Comparison of ENCODE assay signal across 13 cellular contexts in the genomic region with DNA sequence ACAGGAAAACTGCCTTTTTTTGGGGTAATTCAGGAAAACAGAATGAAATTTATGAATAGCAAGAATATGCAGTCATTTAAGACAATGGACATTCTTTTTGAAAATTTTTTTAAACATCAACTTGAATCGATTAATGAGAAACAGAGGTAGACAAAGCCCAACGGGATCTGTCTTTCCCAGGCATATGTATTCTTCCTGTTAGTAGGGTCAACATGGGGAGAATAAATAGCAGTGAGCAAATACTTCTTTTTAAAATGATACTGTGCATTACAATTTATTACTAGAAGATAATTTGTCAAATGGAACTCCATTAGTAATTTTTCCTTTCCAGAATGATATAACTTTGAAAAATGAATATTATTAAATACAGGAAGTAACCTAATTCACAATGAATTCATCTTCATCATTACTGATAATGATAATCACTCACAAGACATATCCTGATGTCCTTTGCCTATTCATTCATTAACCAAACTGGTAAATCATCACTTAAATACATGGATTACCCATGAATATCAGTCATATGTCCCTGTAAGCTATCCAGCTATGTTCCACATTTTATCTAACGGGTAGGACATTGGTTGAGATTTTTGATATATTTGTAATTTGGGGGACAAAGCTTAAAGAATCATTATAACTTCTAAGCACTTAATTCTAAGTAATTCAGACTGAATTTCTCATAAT.
"Had no signal": no experiment of that assay in that cellular context is flagged by ENCODE, and none has a peak within 500 bp of the region (broad histone marks: within the 10 kb centered on the region; RNA-seq: fewer than 3 reads in every experiment).

No MANE protein-coding gene starts in this region.

- H3K9me3 ChIP-seq: stomach, thoracic aorta had no signal

- DNase-seq: activated CD4-positive, alpha-beta memory T cell treated with anti-CD3 and anti-CD28 coated beads, Interleukin-2, amount 10 ng/mL, durations not matched to agents 7 days and 5 days; activated CD8-positive, alpha-beta memory T cell treated with anti-CD3 and anti-CD28 coated beads, Interleukin-2, amount 50 U/mL, for 4 hours; activated naive CD4-positive, alpha-beta T cell treated with Interleukin-2 at 50 U/mL for 16 hours; activated naive CD8-positive, alpha-beta T cell treated with anti-CD3 and anti-CD28 coated beads, Interleukin-2, amount 50 U/mL, for 24 hours; effector CD4-positive, alpha-beta T cell; nephron progenitor cell; stomach; T-helper 9 cell had no signal

- H3K27ac ChIP-seq: coronary artery, stomach, thoracic aorta, VCaP had no signal

- H3K4me1 ChIP-seq: stomach had no signal

- H3K4me1 Mint-ChIP-seq: activated CD4-positive, alpha-beta memory T cell treated with anti-CD3 and anti-CD28 coated beads, Interleukin-2, amount 10 ng/mL, durations not matched to agents 7 days and 5 days; activated naive CD8-positive, alpha-beta T cell treated with anti-CD3 and anti-CD28 coated beads, Interleukin-2, amount 50 U/mL, for 24 hours; memory B cell had no signal

- ATAC-seq: activated naive CD8-positive, alpha-beta T cell treated with anti-CD3 and anti-CD28 coated beads, Interleukin-2, amount 50 U/mL, for 24 hours; left lobe of liver had no signal

- H3K36me3 Mint-ChIP-seq: memory B cell had no signal

- H3K27me3 Mint-ChIP-seq: activated CD4-positive, alpha-beta memory T cell treated with anti-CD3 and anti-CD28 coated beads, Interleukin-2, amount 10 ng/mL, durations not matched to agents 7 days and 5 days; activated naive CD8-positive, alpha-beta T cell treated with anti-CD3 and anti-CD28 coated beads, Interleukin-2, amount 50 U/mL, for 24 hours; memory B cell had no signal

- H3K4me3 Mint-ChIP-seq: activated CD4-positive, alpha-beta memory T cell treated with anti-CD3 and anti-CD28 coated beads, Interleukin-2, amount 10 ng/mL, durations not matched to agents 7 days and 5 days; activated naive CD8-positive, alpha-beta T cell treated with anti-CD3 and anti-CD28 coated beads, Interleukin-2, amount 50 U/mL, for 24 hours; memory B cell; nephron progenitor cell had no signal

- H3K9me3 Mint-ChIP-seq: activated CD4-positive, alpha-beta memory T cell treated with anti-CD3 and anti-CD28 coated beads, Interleukin-2, amount 10 ng/mL, durations not matched to agents 7 days and 5 days; nephron progenitor cell had no signal

- H3K27ac Mint-ChIP-seq: activated CD4-positive, alpha-beta memory T cell treated with anti-CD3 and anti-CD28 coated beads, Interleukin-2, amount 10 ng/mL, durations not matched to agents 7 days and 5 days; activated naive CD8-positive, alpha-beta T cell treated with anti-CD3 and anti-CD28 coated beads, Interleukin-2, amount 50 U/mL, for 24 hours; memory B cell; nephron progenitor cell had no signal

- H3K4me3 ChIP-seq: coronary artery, stomach, thoracic aorta had no signal

- H3K36me3 ChIP-seq: stomach, thoracic aorta had no signal

- H3K27me3 ChIP-seq: stomach had no signal
